Comparison of ENCODE assay signal across 28 cellular contexts in the genomic region with DNA sequence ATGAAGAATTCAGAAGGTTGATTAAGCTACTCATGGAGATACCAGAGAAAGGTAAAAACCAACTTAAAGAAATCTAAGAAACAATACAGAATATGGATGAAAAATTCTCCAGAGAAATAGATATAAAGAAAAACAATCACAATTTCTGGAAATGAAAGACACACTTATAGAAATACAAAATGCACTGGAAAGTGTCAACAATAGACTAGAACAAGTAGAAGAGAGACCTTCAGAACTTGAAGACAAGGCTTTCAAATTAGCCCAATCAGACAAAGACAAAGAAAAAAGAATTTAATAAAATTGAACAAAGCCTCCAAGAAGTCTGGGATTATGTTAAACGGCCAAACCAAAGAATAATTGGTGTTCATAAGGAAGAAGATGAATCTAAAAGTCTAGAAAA.
"Had no signal": no experiment of that assay in that cellular context is flagged by ENCODE, and none has a peak within 500 bp of the region (broad histone marks: within the 10 kb centered on the region; RNA-seq: fewer than 3 reads in every experiment).

No MANE protein-coding gene starts in this region.

- H3K27me3 ChIP-seq: colonic mucosa, esophagus squamous epithelium, gastrocnemius medialis, heart right ventricle, left lung had no signal

- H3K4me1 Mint-ChIP-seq: endodermal cell, mesothelial cell of epicardium, naive B cell had no signal

- FAIRE-seq: endometrium, islet of Langerhans, keratinocyte had no signal

- H3K9me3 ChIP-seq: colonic mucosa had no signal

- DNase-seq: colonic mucosa; cortex of kidney; effector CD8-positive, alpha-beta T cell; effector memory CD8-positive, alpha-beta T cell; endodermal cell; erythroblast; esophagus squamous epithelium; foreskin fibroblast; foreskin melanocyte; gastrocnemius medialis; glutamatergic neuron; head of caudate nucleus; heart right ventricle; hippocampal formation; left cardiac atrium; left lung; left ventricle myocardium superior; lower lobe of right lung; mesenchymal stem cell; mucosa of descending colon; naive B cell had no signal

- H3K36me3 ChIP-seq: colonic mucosa, esophagus squamous epithelium, gastrocnemius medialis, left lung, lower lobe of right lung had no signal

- H3K27ac ChIP-seq: colonic mucosa, epithelial cell of prostate, esophagus squamous epithelium, gastrocnemius medialis, heart right ventricle, left lung, lower lobe of right lung had no signal

- H3K27ac Mint-ChIP-seq: dendritic cell treated with granulocyte-macrophage colony-stimulating factor and Interleukin-4, amounts not matched to agents 40 ng/mL and 50 ng/mL, for 4 days; effector memory CD8-positive, alpha-beta T cell; endodermal cell; mesothelial cell of epicardium; naive B cell had no signal

- H3K4me3 Mint-ChIP-seq: dendritic cell treated with granulocyte-macrophage colony-stimulating factor and Interleukin-4, amounts not matched to agents 40 ng/mL and 50 ng/mL, for 4 days; effector memory CD8-positive, alpha-beta T cell; endodermal cell; mesothelial cell of epicardium; naive B cell had no signal

- H3K4me1 ChIP-seq: colonic mucosa, esophagus squamous epithelium, left lung had no signal

- H3K4me3 ChIP-seq: colonic mucosa, esophagus squamous epithelium, gastrocnemius medialis, heart right ventricle, left lung, lower lobe of right lung, mucosa of descending colon had no signal

- ATAC-seq: effector memory CD8-positive, alpha-beta T cell; esophagus mucosa; gastrocnemius medialis; left lung; lower lobe of right lung; mucosa of descending colon had no signal
